In genomic region chr19:54418030-54418929, GRCh38 we compare ENCODE assay signal across 9 cellular contexts. TPM values are rescaled to one million over a fixed set of nuclear protein-coding genes. Genes with fewer than 3 reads are reported as not detected.
DNase-seq lines count a peak whose midpoint lies in the region; ATAC-seq and TF ChIP-seq lines count a peak whose summit lies in the region.
"Had no signal": no experiment of that assay in that cellular context is flagged by ENCODE, and none has a peak within 500 bp of the region (broad histone marks: within the 10 kb centered on the region; RNA-seq: fewer than 3 reads in every experiment).

No MANE protein-coding gene starts in this region.

- H3K27me3 ChIP-seq in BJ (ENCODE audit: control insufficient read depth, insufficient read depth, low read length), result peaks cover 20% of the 10 kb centered on the region
- H3K27me3 ChIP-seq in HL-60 (ENCODE audit: insufficient read depth, poor library complexity, severe bottlenecking), result peaks cover 39% of the 10 kb centered on the region

- H3K36me3 ChIP-seq in BJ (ENCODE audit: control insufficient read depth, insufficient read depth, low read length), result no peaks in the 10 kb centered on the region

- POLR2A ChIA-PET in BJ (lab: Charles Lee), result no interaction called here

- CTCF ChIA-PET in BJ (lab: Yijun Ruan, JAX), result interaction anchor here (0.9 kb wide), 1 partner anchor 27 kb away, joined by 4 read pairs; no protein-coding TSS in a partner anchor

- H3K4me3 ChIP-seq in BJ (ENCODE audit: low read depth, low read length) (no peak overlapping the region), HL-60 (replicated peaks; ENCODE audit: insufficient read depth, low read length) (no peak overlapping the region)

- H3K27ac ChIP-seq in HL-60 (replicated peaks), result no peak overlapping the region

- peak; percentile 2 for DNase-seq in BJ (ENCODE audit: low read depth)
- peak; percentile 57 to 74 for DNase-seq in HL-60 (ENCODE audit: low read depth in 1 of 2, low spot score in 1 of 2)
- peak; percentile 76 for DNase-seq in amniotic epithelial cell (ENCODE audit: low read depth)
- DNase-seq in medulla oblongata (ENCODE audit: extremely low spot score), result peak; percentile 58
- DNase-seq in DMS79 treated with DMSO at 0.1 percent for 48 hours (lab: John Stamatoyannopoulos, UW), result no peak
- no peak for DNase-seq in cerebellar nuclear complex (lab: John Stamatoyannopoulos, UW)
- DNase-seq in GOT3 (lab: John Stamatoyannopoulos, UW), result no peak
- DNase-seq: NCI-H526 treated with DMSO at 0.1 percent for 48 hours had no signal

- TF ChIP-seq CTCF in BJ (IDR thresholded peaks at IDR 0.05; ENCODE audit: insufficient read depth, low read depth, low read length) (no peak), HL-60 (IDR thresholded peaks at IDR 0.05; ENCODE audit: insufficient read depth, low read length) (no peak)

- no peak for ATAC-seq in HG02571 (IDR thresholded peaks at IDR 0.05; ENCODE audit: unreplicated experiment)

RNA-seq across cellular contexts. Expression of gene TTYH1, which starts 3.0 kb away (rescaled TPM):
- not detected in 2 replicates for polyA plus RNA-seq in BJ (2011; rRNA removed)
- polyA minus RNA-seq in BJ (2011; rRNA and poly(A)+ RNA removed), result not detected in 2 replicates

RNA-seq across cellular contexts. Expression of gene LENG8, which starts 30.7 kb away (rescaled TPM):
- polyA plus RNA-seq in BJ (2011; rRNA removed), result 23.5 and 39.5 TPM in 2 replicates
- polyA minus RNA-seq in BJ (2011; rRNA and poly(A)+ RNA removed), result 21.0 and 28.0 TPM in 2 replicates

RNA-seq across cellular contexts. Expression of gene LENG9, which starts 45.3 kb away (rescaled TPM):
- polyA plus RNA-seq in BJ (2011; rRNA removed), result 1.4 and 2.0 TPM in 2 replicates
- 3.4 and 4.3 TPM in 2 replicates for polyA minus RNA-seq in BJ (2011; rRNA and poly(A)+ RNA removed)

RNA-seq across cellular contexts. Expression of gene LAIR1, which starts 53.5 kb away (rescaled TPM):
- polyA plus RNA-seq in BJ (2011; rRNA removed), result not detected in 2 replicates
- polyA minus RNA-seq in BJ (2011; rRNA and poly(A)+ RNA removed), result not detected in 2 replicates

RNA-seq across cellular contexts. Expression of gene CDC42EP5, which starts 54.8 kb away (rescaled TPM):
- 22.5 and 24.7 TPM in 2 replicates for polyA plus RNA-seq in BJ (2011; rRNA removed)
- polyA minus RNA-seq in BJ (2011; rRNA and poly(A)+ RNA removed), result 3.2 and 5.1 TPM in 2 replicates

Comparison
In these comparisons a context has a peak if more than half of its experiments do, and no peak if none do; other contexts are left out.
1. DNase-seq: peak in BJ (single experiment), HL-60 (2 of 2), amniotic epithelial cell (single experiment) and medulla oblongata (single experiment); none in DMS79 treated with DMSO at 0.1 percent for 48 hours (single experiment), cerebellar nuclear complex (0 of 2) and GOT3 (single experiment).